Comparison of ENCODE assay signal across 22 cellular contexts in the genomic region with DNA sequence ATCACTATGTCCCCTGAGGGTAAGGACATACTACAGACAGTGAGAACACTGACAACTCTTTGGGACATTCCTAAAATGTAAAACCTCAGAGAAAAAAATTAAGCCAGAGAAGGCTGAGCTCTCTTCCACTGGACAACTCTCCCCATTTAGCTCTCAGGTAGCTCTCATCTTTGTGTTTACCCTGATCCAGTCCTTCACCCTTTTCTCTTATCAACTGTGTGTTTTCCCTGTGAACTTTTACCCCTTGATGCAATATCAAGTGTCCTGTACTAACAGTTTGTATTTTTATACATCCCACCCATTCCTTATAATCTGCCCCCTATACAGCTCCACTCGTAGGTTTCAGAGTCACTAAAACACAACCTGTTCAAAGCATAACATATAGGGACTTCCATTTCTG.
"Had no signal": no experiment of that assay in that cellular context is flagged by ENCODE, and none has a peak within 500 bp of the region (broad histone marks: within the 10 kb centered on the region; RNA-seq: fewer than 3 reads in every experiment).

No MANE protein-coding gene starts in this region.

- H3K36me3 ChIP-seq: esophagus muscularis mucosa, gastroesophageal sphincter, heart left ventricle, left ventricle myocardium inferior, lower lobe of right lung had no signal

- H3K4me1 ChIP-seq: esophagus muscularis mucosa, foreskin keratinocyte, gastroesophageal sphincter, lower lobe of right lung had no signal

- H3K27ac ChIP-seq: coronary artery, dorsolateral prefrontal cortex, esophagus muscularis mucosa, foreskin keratinocyte, gastroesophageal sphincter, heart left ventricle, left ventricle myocardium inferior, lower lobe of right lung had no signal

- DNase-seq: dermis blood vessel endothelial cell; dorsolateral prefrontal cortex; effector CD4-positive, alpha-beta T cell; effector memory CD4-positive, alpha-beta T cell; foreskin keratinocyte; heart left ventricle; hippocampal formation; islet precursor cell; kidney; kidney glomerular epithelial cell; left ventricle myocardium inferior; lower lobe of right lung; mesenchymal stem cell; mucosa of descending colon; naive B cell; naive thymus-derived CD8-positive, alpha-beta T cell had no signal

- H3K9me3 ChIP-seq: left ventricle myocardium inferior, lower lobe of right lung, mucosa of descending colon had no signal

- FAIRE-seq: colon, endothelial cell of umbilical vein, frontal cortex, kidney had no signal

- ATAC-seq: foreskin keratinocyte; gastroesophageal sphincter; heart left ventricle; lower lobe of right lung; mucosa of descending colon; naive thymus-derived CD8-positive, alpha-beta T cell had no signal

- H3K4me3 ChIP-seq: coronary artery, dorsolateral prefrontal cortex, esophagus muscularis mucosa, gastroesophageal sphincter, heart left ventricle, left ventricle myocardium inferior, lower lobe of right lung, mucosa of descending colon had no signal
